ENCODE assay signal across 36 cellular contexts in genomic region chr4:139317635-139318034, GRCh38. TPM values are rescaled to one million over a fixed set of nuclear protein-coding genes. Genes with fewer than 3 reads are reported as not detected.
"Had no signal": no experiment of that assay in that cellular context is flagged by ENCODE, and none has a peak within 500 bp of the region (broad histone marks: within the 10 kb centered on the region; RNA-seq: fewer than 3 reads in every experiment).

No MANE protein-coding gene starts in this region.

- H3K4me1 Mint-ChIP-seq: nephron progenitor cell had no signal

- H3K27ac ChIP-seq: breast epithelium, epithelial cell of prostate, esophagus squamous epithelium, heart right ventricle, left ventricle myocardium inferior, ovary, prostate gland, sigmoid colon, upper lobe of left lung, vagina had no signal

- H3K4me3 Mint-ChIP-seq: activated CD4-positive, alpha-beta memory T cell treated with anti-CD3 and anti-CD28 coated beads, Interleukin-2, amount 10 ng/mL, durations not matched to agents 7 days and 5 days; activated CD4-positive, alpha-beta T cell treated with anti-CD3 and anti-CD28 coated beads, Interleukin-2, amount 10 ng/mL, durations not matched to agents 7 days and 5 days; activated T-cell treated with anti-CD3 and anti-CD28 coated beads, Interleukin-2, amount 50 U/mL, for 4 hours; nephron progenitor cell; stimulated activated memory B cell treated with anti-CD40 and anti-IgM and Interleukin-4, amounts not matched to agents 10 μg/mL and 1 μg/mL and 100 μg/mL, for 72 hours; stimulated activated naive CD8-positive, alpha-beta T cell treated with anti-CD3 and anti-CD28 coated beads, Interleukin-15, amount 100 ng/mL, for 72 hours had no signal

- H3K27me3 Mint-ChIP-seq: activated CD4-positive, alpha-beta memory T cell treated with anti-CD3 and anti-CD28 coated beads, Interleukin-2, amount 10 ng/mL, durations not matched to agents 7 days and 5 days; activated CD4-positive, alpha-beta T cell treated with anti-CD3 and anti-CD28 coated beads, Interleukin-2, amount 10 ng/mL, durations not matched to agents 7 days and 5 days; activated naive CD4-positive, alpha-beta T cell treated with anti-CD3 and anti-CD28 coated beads, Interleukin-2, amount 50 U/mL, for 24 hours; central memory CD8-positive, alpha-beta T cell; stimulated activated memory B cell treated with anti-CD40 and anti-IgM and Interleukin-4, amounts not matched to agents 10 μg/mL and 1 μg/mL and 100 μg/mL, for 72 hours; stimulated activated naive CD8-positive, alpha-beta T cell treated with anti-CD3 and anti-CD28 coated beads, Interleukin-15, amount 100 ng/mL, for 72 hours had no signal

- H3K27ac Mint-ChIP-seq: activated CD4-positive, alpha-beta memory T cell treated with anti-CD3 and anti-CD28 coated beads, Interleukin-2, amount 10 ng/mL, durations not matched to agents 7 days and 5 days; activated CD4-positive, alpha-beta T cell treated with anti-CD3 and anti-CD28 coated beads, Interleukin-2, amount 10 ng/mL, durations not matched to agents 7 days and 5 days; activated naive CD4-positive, alpha-beta T cell treated with anti-CD3 and anti-CD28 coated beads, Interleukin-2, amount 50 U/mL, for 24 hours had no signal

- H3K9me3 ChIP-seq: breast epithelium, esophagus squamous epithelium, heart right ventricle, left ventricle myocardium inferior, ovary, prostate gland, sigmoid colon, upper lobe of left lung, vagina had no signal

- H3K4me1 ChIP-seq: breast epithelium, prostate gland had no signal

- H3K9me3 Mint-ChIP-seq: activated naive CD4-positive, alpha-beta T cell treated with anti-CD3 and anti-CD28 coated beads, Interleukin-2, amount 50 U/mL, for 24 hours; central memory CD8-positive, alpha-beta T cell; stimulated activated memory B cell treated with anti-CD40 and anti-IgM and Interleukin-4, amounts not matched to agents 10 μg/mL and 1 μg/mL and 100 μg/mL, for 72 hours had no signal

- H3K36me3 ChIP-seq: breast epithelium, esophagus squamous epithelium, heart right ventricle, left ventricle myocardium inferior, ovary, prostate gland, sigmoid colon, upper lobe of left lung, vagina had no signal

- H3K27me3 ChIP-seq: breast epithelium, esophagus squamous epithelium, heart right ventricle, ovary, sigmoid colon, upper lobe of left lung, vagina had no signal

- ATAC-seq: activated T-cell treated with anti-CD3 and anti-CD28 coated beads, Interleukin-2, amount 50 U/mL, for 4 hours; stimulated activated memory B cell treated with anti-CD40 and anti-IgM and Interleukin-4, amounts not matched to agents 10 μg/mL and 1 μg/mL and 100 μg/mL, for 72 hours; stimulated activated naive CD8-positive, alpha-beta T cell treated with anti-CD3 and anti-CD28 coated beads, Interleukin-15, amount 100 ng/mL, for 72 hours had no signal

- FAIRE-seq: endometrium, islet of Langerhans, small intestine, TTC549 had no signal

- DNase-seq: activated CD4-positive, alpha-beta memory T cell treated with anti-CD3 and anti-CD28 coated beads, Interleukin-2, amount 10 ng/mL, durations not matched to agents 7 days and 5 days; activated CD4-positive, alpha-beta T cell treated with anti-CD3 and anti-CD28 coated beads, Interleukin-2, amount 10 ng/mL, durations not matched to agents 7 days and 5 days; activated CD4-positive, CD25-positive, alpha-beta regulatory T cell treated with anti-CD3 and anti-CD28 coated beads, Interleukin-2, amount 50 U/mL, for 72 hours; activated CD8-positive, alpha-beta memory T cell treated with anti-CD3 and anti-CD28 coated beads, Interleukin-2, amount 50 U/mL, for 48 hours; activated T-cell treated with anti-CD3 and anti-CD28 coated beads, Interleukin-2, amount 50 U/mL, for 4 hours; dermis blood vessel endothelial cell; effector CD8-positive, alpha-beta T cell; esophagus squamous epithelium; foreskin melanocyte; heart right ventricle; left ventricle myocardium inferior; mesendoderm; nephron progenitor cell; ovary; retina; sigmoid colon; small intestine; stimulated activated CD4-positive, alpha-beta T cell treated with anti-CD3 and anti-CD28 coated beads, Interleukin-4, amount 100 ng/mL, for 24 hours; stimulated activated naive CD8-positive, alpha-beta T cell treated with anti-CD3 and anti-CD28 coated beads, Interleukin-15, amount 100 ng/mL, for 72 hours; substantia nigra; T-helper 1 cell; T-helper 9 cell; upper lobe of left lung had no signal

- H3K4me3 ChIP-seq: breast epithelium, esophagus squamous epithelium, heart right ventricle, left ventricle myocardium inferior, lung, ovary, prostate gland, sigmoid colon, upper lobe of left lung, vagina had no signal

RNA-seq across cellular contexts. Expression of gene MGARP, which starts 37.6 kb away (rescaled TPM):
- total RNA-seq: activated CD4-positive, alpha-beta memory T cell treated with anti-CD3 and anti-CD28 coated beads, Interleukin-2, amount 10 ng/mL, durations not matched to agents 7 days and 5 days; activated T-helper 2 cell treated with anti-CD3 and anti-CD28 coated beads, Interferon-gamma antibody, Interleukin-2, Interleukin-4, amounts not matched to agents 10 μg/mL and 5 μg/mL and 100 μg/mL, durations not matched to agents 14 hours and 24 hours and 36 hours; mononuclear cell had no signal
